In the genomic region with DNA sequence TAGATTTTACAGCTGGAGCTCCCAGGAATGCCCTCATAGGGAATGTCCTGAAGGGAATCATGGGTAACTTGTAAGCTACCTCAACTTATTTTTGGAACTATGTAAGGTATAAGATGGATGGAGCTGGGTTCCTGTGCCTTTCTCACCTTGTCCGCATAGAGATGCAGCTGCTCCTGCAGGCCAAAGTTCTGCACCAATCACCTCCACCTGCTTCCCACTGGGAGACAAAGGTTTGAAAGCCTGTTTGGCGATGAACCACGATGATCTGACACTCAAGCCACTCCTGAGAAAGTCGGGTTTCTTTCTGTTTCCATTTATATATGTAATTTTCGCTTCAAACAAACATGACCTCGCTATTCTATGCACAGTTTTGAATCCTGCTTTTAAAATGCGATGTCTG, we compare ENCODE assay signal across 8 cellular contexts. TPM values are rescaled to one million over a fixed set of nuclear protein-coding genes. Genes with fewer than 3 reads are reported as not detected.
DNase-seq lines count a peak whose midpoint lies in the region; ATAC-seq and TF ChIP-seq lines count a peak whose summit lies in the region.

No MANE protein-coding gene starts in this region.

- no peaks in the 10 kb centered on the region for H4K20me1 ChIP-seq in SK-N-SH (ENCODE audit: insufficient read depth)
- no peaks in the 10 kb centered on the region for H4K20me1 ChIP-seq in mammary epithelial cell (ENCODE audit: insufficient read depth, low read length)

- H3K27me3 ChIP-seq in SK-N-SH (ENCODE audit: insufficient read depth), result no peaks in the 10 kb centered on the region
- H3K27me3 ChIP-seq in mammary epithelial cell (ENCODE audit: insufficient read depth, low read length), result no peaks in the 10 kb centered on the region
- no peaks in the 10 kb centered on the region for H3K27me3 ChIP-seq in mucosa of rectum (ENCODE audit: control insufficient read depth in 2 of 2, insufficient read depth in 2 of 2, low read length in 2 of 2)

- dilution Hi-C loops in mammary epithelial cell (cut with HindIII; ENCODE audit: low sequenced_read_pairs), result no loop called here

- no peaks in the 10 kb centered on the region for H3K79me2 ChIP-seq in SK-N-SH (ENCODE audit: insufficient read depth)
- no peaks in the 10 kb centered on the region for H3K79me2 ChIP-seq in mammary epithelial cell (ENCODE audit: insufficient read depth, low read length)

- BruUV-seq in mammary epithelial cell (replicated peaks; lab: Mats Ljungman, UMichigan), result no TSS peak

- TF ChIP-seq CTCF in SK-N-SH (IDR thresholded peaks at IDR 0.05) (no peak), mammary epithelial cell (conservative IDR thresholded peaks at IDR 0.05 in 1 of 2, IDR thresholded peaks at IDR 0.05 in 1 of 2; ENCODE audit: extremely low read depth in 1 of 2, insufficient read depth in 1 of 2, low read depth in 1 of 2, low read length in 2 of 2) (no peak)

- H3K9ac ChIP-seq in SK-N-SH, result peak overlapping the region; percentile 38; the same call in 1 of the 2 replicates
- no peak overlapping the region for H3K9ac ChIP-seq in mammary epithelial cell (ENCODE audit: insufficient read depth, low read length)
- H3K9ac ChIP-seq in mucosa of rectum (ENCODE audit: low read depth in 1 of 2, low read length in 2 of 2), result peak overlapping the region in 1 of 2 donors; percentile 76

- intact Hi-C loops in mammary epithelial cell (cut with micrococcal nuclease), result no loop called here

- H3K4me2 ChIP-seq in SK-N-SH, result peak overlapping the region; percentile 85
- H3K4me2 ChIP-seq in mammary epithelial cell (ENCODE audit: insufficient read depth, low read depth, low read length), result peak overlapping the region; percentile 85

- H3K4me3 ChIP-seq in SK-N-SH (ENCODE audit: low read depth in 2 of 2, low read length in 1 of 2) (peak overlapping the region; percentile 68 to 73), mammary epithelial cell (replicated peaks in 1 of 3; ENCODE audit: insufficient read depth in 1 of 3, low read depth in 2 of 3, low read length in 3 of 3) (peak overlapping the region; percentile 56 to 68 (median 59)), mucosa of rectum (ENCODE audit: low read length in 2 of 2) (peak overlapping the region; percentile 60 to 75)

- TF ChIP-seq RAD21 in SK-N-SH (IDR thresholded peaks at IDR 0.05; ENCODE audit: low read length), result no peak

- POLR2A ChIA-PET in SK-N-SH (lab: Yijun Ruan, JAX), result no interaction called here

- peak overlapping the region; percentile 73; the same call in 1 of the 2 replicates for H2AFZ ChIP-seq in SK-N-SH (ENCODE audit: low read depth)
- H2AFZ ChIP-seq in mammary epithelial cell (ENCODE audit: low read depth, low read length), result peak overlapping the region; percentile 77

- no peak for TF ChIP-seq EP300 in SK-N-SH (IDR thresholded peaks at IDR 0.05; ENCODE audit: borderline replicate concordance in 1 of 2, low read depth in 1 of 2, low read length in 1 of 2)

- in situ Hi-C loops in mammary epithelial cell (cut with MboI; ENCODE audit: low sequenced_read_pairs in 2 of 2), result no loop called here

- WGBS in SK-N-SH (ENCODE audit: low lambda C conversion rate), result 22% methylated on average over 7 of the region's 7 CpGs
- 26% methylated on average over 7 of the region's 7 CpGs for WGBS in mammary epithelial cell (ENCODE audit: low coverage, missing lambda C conversion rate)

- H3K9me2 ChIP-seq in SK-N-SH, result no peaks in the 10 kb centered on the region

- DNase-seq in SK-N-SH (no peak), NCI-H146 (lab: John Stamatoyannopoulos, UW) (peak; percentile 46), mammary epithelial cell (no peak)

- H3K4me1 ChIP-seq in SK-N-SH (ENCODE audit: control insufficient read depth in 1 of 2, insufficient read depth in 2 of 2, low read depth in 1 of 2, low read length in 1 of 2) (peaks cover 0 to 13% of the 10 kb centered on the region in 2 experiments; a peak in 2 of 4 replicates), mammary epithelial cell (ENCODE audit: insufficient read depth, low read length) (peaks cover 15% of the 10 kb centered on the region), mucosa of rectum (ENCODE audit: control insufficient read depth in 2 of 2, insufficient read depth in 2 of 2, low read length in 2 of 2) (peaks cover 7 to 8% of the 10 kb centered on the region in 2 donors)

- ATAC-seq in SK-N-SH treated with all-trans-retinoic acid at 6 μM for 48 hours (no peak), GM18498 (IDR thresholded peaks at IDR 0.05; ENCODE audit: unreplicated experiment) (no peak), GM19328 (IDR thresholded peaks at IDR 0.05; ENCODE audit: unreplicated experiment) (no peak), HG03097 (IDR thresholded peaks at IDR 0.05; ENCODE audit: low FRiP score, unreplicated experiment) (no peak)

- H3K36me3 ChIP-seq in SK-N-SH (replicated peaks in 1 of 2; ENCODE audit: control insufficient read depth in 1 of 2, insufficient read depth in 2 of 2, low read length in 1 of 2) (peaks cover 0 to 5% of the 10 kb centered on the region in 2 experiments), mammary epithelial cell (ENCODE audit: insufficient read depth, low read length) (peaks cover 4% of the 10 kb centered on the region), mucosa of rectum (ENCODE audit: control insufficient read depth in 2 of 2, insufficient read depth in 2 of 2, low read length in 2 of 2) (peaks cover 0 to 5% of the 10 kb centered on the region in 2 donors)

- CTCF ChIA-PET in SK-N-SH (lab: Yijun Ruan, JAX), result interaction anchor here (1.1 to 5.5 kb wide), 4 partner anchors 14 to 76 kb away, joined by 3 to 28 read pairs (median 4); a partner anchor contains a TSS
- CTCF ChIA-PET in mammary epithelial cell (lab: Charles Lee; ENCODE audit: low non-redundant PET), result no interaction called here

- peaks cover 8% of the 10 kb centered on the region for H3F3A ChIP-seq in SK-N-SH (replicated peaks; ENCODE audit: insufficient read depth)

- no peaks in the 10 kb centered on the region for H3K9me3 ChIP-seq in SK-N-SH
- no peaks in the 10 kb centered on the region for H3K9me3 ChIP-seq in mammary epithelial cell (replicated peaks; ENCODE audit: insufficient read depth, low read length)
- H3K9me3 ChIP-seq in mucosa of rectum (ENCODE audit: control insufficient read depth in 2 of 2, low read length in 2 of 2), result no peaks in the 10 kb centered on the region

- peak overlapping the region in 1 of 2 experiments; percentile 44; a peak in 1 of 4 replicates for H3K27ac ChIP-seq in SK-N-SH (ENCODE audit: low read depth in 2 of 2, low read length in 1 of 2)
- no peak overlapping the region for H3K27ac ChIP-seq in mammary epithelial cell (ENCODE audit: insufficient read depth, low read depth, low read length)
- H3K27ac ChIP-seq in mucosa of rectum (ENCODE audit: low read depth in 2 of 2, low read length in 2 of 2), result peak overlapping the region; percentile 68 to 73

TF ChIP-seq in SK-N-SH, 30 proteins besides CTCF, POLR2A, EP300 and RAD21 (continues in another document):
- TF ChIP-seq RFX5 (IDR thresholded peaks at IDR 0.05; ENCODE audit: low read length), result no peak
- TF ChIP-seq YY1 (IDR thresholded peaks at IDR 0.05; ENCODE audit: low read depth), result no peak
- no peak for TF ChIP-seq FOSL2 (IDR thresholded peaks at IDR 0.05; ENCODE audit: borderline replicate concordance, low read depth)
- TF ChIP-seq EZH2phosphoT487 (IDR thresholded peaks at IDR 0.05; ENCODE audit: borderline replicate concordance, low read depth), result no peak
- TF ChIP-seq, protein P1, sequence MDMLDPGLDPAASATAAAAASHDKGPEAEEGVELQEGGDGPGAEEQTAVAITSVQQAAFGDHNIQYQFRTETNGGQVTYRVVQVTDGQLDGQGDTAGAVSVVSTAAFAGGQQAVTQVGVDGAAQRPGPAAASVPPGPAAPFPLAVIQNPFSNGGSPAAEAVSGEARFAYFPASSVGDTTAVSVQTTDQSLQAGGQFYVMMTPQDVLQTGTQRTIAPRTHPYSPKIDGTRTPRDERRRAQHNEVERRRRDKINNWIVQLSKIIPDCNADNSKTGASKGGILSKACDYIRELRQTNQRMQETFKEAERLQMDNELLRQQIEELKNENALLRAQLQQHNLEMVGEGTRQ (IDR thresholded peaks at IDR 0.05; ENCODE audit: borderline replicate concordance, low read depth, low read length), result no peak
- TF ChIP-seq SIN3A (IDR thresholded peaks at IDR 0.05; ENCODE audit: borderline replicate concordance, low read depth, low read length), result no peak

TF ChIP-seq in SK-N-SH treated with all-trans-retinoic acid at 6 μM for 48 hours, 23 proteins besides CTCF, POLR2A, EP300 and RAD21 (continues in another document):
- TF ChIP-seq ZNF70 (CRISPR knock-in tag; IDR thresholded peaks at IDR 0.05) (no peak), CSDC2 (CRISPR knock-in tag; IDR thresholded peaks at IDR 0.05) (no peak), ZFP3 (CRISPR knock-in tag; IDR thresholded peaks at IDR 0.05) (no peak)
- TF ChIP-seq, protein P2, sequence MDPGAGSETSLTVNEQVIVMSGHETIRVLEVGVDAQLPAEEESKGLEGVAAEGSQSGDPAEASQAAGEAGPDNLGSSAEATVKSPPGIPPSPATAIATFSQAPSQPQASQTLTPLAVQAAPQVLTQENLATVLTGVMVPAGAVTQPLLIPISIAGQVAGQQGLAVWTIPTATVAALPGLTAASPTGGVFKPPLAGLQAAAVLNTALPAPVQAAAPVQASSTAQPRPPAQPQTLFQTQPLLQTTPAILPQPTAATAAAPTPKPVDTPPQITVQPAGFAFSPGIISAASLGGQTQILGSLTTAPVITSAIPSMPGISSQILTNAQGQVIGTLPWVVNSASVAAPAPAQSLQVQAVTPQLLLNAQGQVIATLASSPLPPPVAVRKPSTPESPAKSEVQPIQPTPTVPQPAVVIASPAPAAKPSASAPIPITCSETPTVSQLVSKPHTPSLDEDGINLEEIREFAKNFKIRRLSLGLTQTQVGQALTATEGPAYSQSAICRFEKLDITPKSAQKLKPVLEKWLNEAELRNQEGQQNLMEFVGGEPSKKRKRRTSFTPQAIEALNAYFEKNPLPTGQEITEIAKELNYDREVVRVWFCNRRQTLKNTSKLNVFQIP (CRISPR knock-in tag; IDR thresholded peaks at IDR 0.05; ENCODE audit: borderline replicate concordance, low read depth), result no peak

RNA-seq across cellular contexts. Expression of a gene that starts 0.6 kb away (rescaled TPM):
- polyA plus RNA-seq in SK-N-SH (2012; rRNA removed), result 0.28 and 0.36 TPM in 2 replicates
- polyA plus RNA-seq in SK-N-SH (2012; cell fraction: cytosol; rRNA removed), result 0.54 and 0.55 TPM in 2 replicates
- 0.18 and 0.31 TPM in 2 replicates for polyA plus RNA-seq in SK-N-SH (2012; cell fraction: nucleus; rRNA removed)
- total RNA-seq in mammary epithelial cell, result under 1 TPM; 0.28 to 0.67 TPM
- 0.03 TPM for polyA plus RNA-seq in mammary epithelial cell
- polyA minus RNA-seq in mammary epithelial cell, result 0.57 TPM

RNA-seq across cellular contexts. Expression of a gene that starts 38.9 kb away (rescaled TPM):
- polyA plus RNA-seq in SK-N-SH (2012; rRNA removed) (4.5 and 5.7 TPM in 2 replicates), mammary epithelial cell (5.6 TPM)
- 3.3 and 3.4 TPM in 2 replicates for polyA plus RNA-seq in SK-N-SH (2012; cell fraction: cytosol; rRNA removed)
- polyA plus RNA-seq in SK-N-SH (2012; cell fraction: nucleus; rRNA removed), result 11.6 and 18.8 TPM in 2 replicates
- 10 to 100 TPM in 1 of 2 donors, 1 to 10 TPM in 1; 9.7 to 10.8 TPM for total RNA-seq in mammary epithelial cell
- 10.5 TPM for polyA minus RNA-seq in mammary epithelial cell

RNA-seq across cellular contexts. Expression of a gene that starts 39.9 kb away (rescaled TPM):
- polyA plus RNA-seq in SK-N-SH (2012; rRNA removed) (12.7 and 16.4 TPM in 2 replicates), mammary epithelial cell (15.7 TPM)
- polyA plus RNA-seq in SK-N-SH (2012; cell fraction: cytosol; rRNA removed), result 16.9 and 19.7 TPM in 2 replicates
- 22.8 and 45.7 TPM in 2 replicates for polyA plus RNA-seq in SK-N-SH (2012; cell fraction: nucleus; rRNA removed)
- total RNA-seq in mammary epithelial cell, result 10 to 100 TPM; 28.8 to 52.2 TPM
- polyA minus RNA-seq in mammary epithelial cell, result 27.9 TPM
